9 cellular contexts compared by ENCODE assay signal in the genomic region with DNA sequence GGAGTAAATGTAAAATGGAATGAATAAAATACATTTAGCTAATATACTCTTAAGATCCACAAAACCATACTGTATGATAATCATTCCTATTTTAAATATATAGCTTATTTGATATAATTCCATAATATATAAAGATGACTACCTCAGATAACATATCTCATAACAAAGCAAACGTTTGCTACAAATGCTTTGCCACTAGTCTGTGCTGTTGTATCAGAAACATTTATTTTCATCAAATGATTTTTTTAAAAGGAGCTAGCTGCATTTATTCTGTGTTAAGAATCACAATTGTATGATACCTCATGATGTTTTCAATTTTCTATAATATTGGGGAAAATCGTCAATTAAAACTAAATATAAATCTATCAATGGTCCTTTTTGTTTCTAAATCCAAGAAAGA.
DNase-seq lines count a peak whose midpoint lies in the region; TF ChIP-seq lines count a peak whose summit lies in the region.
"Had no signal": no experiment of that assay in that cellular context is flagged by ENCODE, and none has a peak within 500 bp of the region (broad histone marks: within the 10 kb centered on the region; RNA-seq: fewer than 3 reads in every experiment).

No MANE protein-coding gene starts in this region.

- TF ChIP-seq CTCF in endodermal cell (conservative IDR thresholded peaks at IDR 0.05) (peak; percentile 68), osteocyte (IDR thresholded peaks at IDR 0.05) (peak; percentile 49), CD14-positive monocyte (IDR thresholded peaks at IDR 0.05) (no peak)

- H3K4me1 Mint-ChIP-seq in endodermal cell (peaks cover 34% of the 10 kb centered on the region), osteocyte (ENCODE audit: unreplicated experiment) (peaks cover 3% of the 10 kb centered on the region), CD14-positive monocyte (no peaks in the 10 kb centered on the region)

- no peaks in the 10 kb centered on the region for H3K36me3 ChIP-seq in endodermal cell (ENCODE audit: control insufficient read depth, insufficient read depth, low read length)
- H3K36me3 ChIP-seq: left lung had no signal

- H3K9ac ChIP-seq in endodermal cell (ENCODE audit: extremely low read depth, low read length, poor library complexity, severe bottlenecking): no peak overlapping the region

- H3K9me3 Mint-ChIP-seq in endodermal cell: no peaks in the 10 kb centered on the region
- H3K9me3 Mint-ChIP-seq in osteocyte (ENCODE audit: unreplicated experiment): no peaks in the 10 kb centered on the region
- H3K9me3 Mint-ChIP-seq in CD14-positive monocyte: no peaks in the 10 kb centered on the region

- no peaks in the 10 kb centered on the region for H3K9me3 ChIP-seq in endodermal cell (ENCODE audit: control insufficient read depth, low read length)
- H3K9me3 ChIP-seq: left lung had no signal

- H3K27ac ChIP-seq in endodermal cell (ENCODE audit: low read depth, low read length): no peak overlapping the region
- H3K27ac ChIP-seq: left lung had no signal

- no peaks in the 10 kb centered on the region for H3K27me3 Mint-ChIP-seq in endodermal cell (ENCODE audit: insufficient read depth)
- peaks cover 9% of the 10 kb centered on the region for H3K27me3 Mint-ChIP-seq in osteocyte (ENCODE audit: unreplicated experiment)
- peaks cover 0 to 2% (median 2%) of the 10 kb centered on the region in 3 donors for H3K27me3 Mint-ChIP-seq in CD14-positive monocyte (ENCODE audit: low read depth in 3 of 3)

- H3K36me3 Mint-ChIP-seq in endodermal cell (ENCODE audit: low read depth) (no peaks in the 10 kb centered on the region), osteocyte (ENCODE audit: unreplicated experiment) (no peaks in the 10 kb centered on the region), CD14-positive monocyte (no peaks in the 10 kb centered on the region)

- no peak overlapping the region for H3K4me3 Mint-ChIP-seq in endodermal cell
- no peak overlapping the region for H3K4me3 Mint-ChIP-seq in osteocyte (ENCODE audit: unreplicated experiment)
- no peak overlapping the region for H3K4me3 Mint-ChIP-seq in CD14-positive monocyte

- peak; percentile 56 for DNase-seq in NCI-H2107 treated with DMSO at 0.1 percent for 48 hours (lab: John Stamatoyannopoulos, UW; ENCODE audit: unreplicated experiment)
- no peak for DNase-seq in NCI-H2107 (lab: John Stamatoyannopoulos, UW)
- DNase-seq in NCI-H69 (lab: John Stamatoyannopoulos, UW): peak; percentile 77
- no peak for DNase-seq in endodermal cell
- no peak for DNase-seq in osteocyte (ENCODE audit: extremely low spot score, unreplicated experiment)
- DNase-seq in CD14-positive monocyte (ENCODE audit: low spot score): no peak
- DNase-seq in GDM1 (lab: John Stamatoyannopoulos, UW): no peak
- no peak for DNase-seq in superior temporal gyrus (ENCODE audit: extremely low spot score)
- DNase-seq: left lung had no signal

- peaks cover 14% of the 10 kb centered on the region for H3K4me1 ChIP-seq in endodermal cell (ENCODE audit: control insufficient read depth, insufficient read depth, low read length)
- H3K4me1 ChIP-seq: left lung had no signal

- intact Hi-C loops in CD14-positive monocyte (cut with micrococcal nuclease): no loop called here

- no peak overlapping the region for H3K4me3 ChIP-seq in endodermal cell (ENCODE audit: low read length)
- H3K4me3 ChIP-seq: left lung had no signal

- WGBS in endodermal cell (ENCODE audit: insufficient coverage in 1 of 2, insufficient read length in 1 of 2), 2 experiments: 50% methylated on average over 1 of the region's 2 CpGs; no CpG with 5 or more reads in 1 of the 2 experiments

- H3K27ac Mint-ChIP-seq in endodermal cell (no peak overlapping the region), osteocyte (ENCODE audit: unreplicated experiment) (no peak overlapping the region), CD14-positive monocyte (no peak overlapping the region)

- no peaks in the 10 kb centered on the region for H3K27me3 ChIP-seq in endodermal cell (ENCODE audit: control insufficient read depth, insufficient read depth, low read length, poor library complexity, severe bottlenecking)
- H3K27me3 ChIP-seq: left lung had no signal

Comparison
In these comparisons a context has a peak if more than half of its experiments do, and no peak if none do; other contexts are left out.
1. DNase-seq: peak in NCI-H2107 treated with DMSO at 0.1 percent for 48 hours (single experiment) and NCI-H69 (single experiment); none in NCI-H2107 (single experiment), endodermal cell (single experiment), osteocyte (single experiment), CD14-positive monocyte (single experiment), GDM1 (single experiment) and superior temporal gyrus (single experiment).